25 cellular contexts compared by ENCODE assay signal in genomic region chr9:2771661-2772060, GRCh38. TPM values are rescaled to one million over a fixed set of nuclear protein-coding genes. Genes with fewer than 3 reads are reported as not detected.
DNase-seq lines count a peak whose midpoint lies in the region; ATAC-seq and TF ChIP-seq lines count a peak whose summit lies in the region.
"Had no signal": no experiment of that assay in that cellular context is flagged by ENCODE, and none has a peak within 500 bp of the region (broad histone marks: within the 10 kb centered on the region; RNA-seq: fewer than 3 reads in every experiment).

No MANE protein-coding gene starts in this region.

- DNase-seq in heart left ventricle (no peak), right atrium auricular region (ENCODE audit: low spot score) (no peak), adrenal gland (peak in 4 of 7 donors; percentile 20 to 62 (median 38)), right cardiac atrium (no peak), inferior parietal cortex (ENCODE audit: extremely low spot score) (no peak)
- no peak for DNase-seq in activated CD4-positive, CD25-positive, alpha-beta regulatory T cell (lab: John Stamatoyannopoulos, UW)
- DNase-seq in activated naive CD4-positive, alpha-beta T cell treated with anti-CD3 and anti-CD28 coated beads, Interleukin-2, amount 10 ng/mL, durations not matched to agents 7 days and 5 days = no peak
- DNase-seq: activated CD4-positive, alpha-beta T cell treated with anti-CD3 and anti-CD28 coated beads, Interleukin-2, amount 10 ng/mL, durations not matched to agents 7 days and 5 days; activated CD8-positive, alpha-beta memory T cell treated with anti-CD3 and anti-CD28 coated beads, Interleukin-2, amount 50 U/mL, for 4 hours; activated effector memory CD4-positive, alpha-beta T cell treated with anti-CD3 and anti-CD28 coated beads, Interleukin-2, amount 50 U/mL, for 16 hours; amygdala; CD4-positive, CD25-positive, alpha-beta regulatory T cell; DMS53; foreskin melanocyte; H9; kidney glomerular epithelial cell; midbrain; MM.1S; NCI-H1694 treated with DMSO at 0.1 percent for 48 hours had no signal

- H3K4me3 ChIP-seq in heart left ventricle (no peak overlapping the region), right atrium auricular region (no peak overlapping the region), adrenal gland (no peak overlapping the region), right cardiac atrium (ENCODE audit: low read length) (no peak overlapping the region)
- H3K4me3 ChIP-seq: neural progenitor cell, suprapubic skin, vagina had no signal

- no peak overlapping the region for H3K27ac Mint-ChIP-seq in activated naive CD4-positive, alpha-beta T cell treated with anti-CD3 and anti-CD28 coated beads, Interleukin-2, amount 10 ng/mL, durations not matched to agents 7 days and 5 days
- H3K27ac Mint-ChIP-seq: activated CD4-positive, alpha-beta T cell treated with anti-CD3 and anti-CD28 coated beads, Interleukin-2, amount 10 ng/mL, durations not matched to agents 7 days and 5 days; neural progenitor cell had no signal

- H3K36me3 Mint-ChIP-seq in activated naive CD4-positive, alpha-beta T cell treated with anti-CD3 and anti-CD28 coated beads, Interleukin-2, amount 10 ng/mL, durations not matched to agents 7 days and 5 days = peaks cover 69% of the 10 kb centered on the region

- H3K9me3 Mint-ChIP-seq in activated naive CD4-positive, alpha-beta T cell treated with anti-CD3 and anti-CD28 coated beads, Interleukin-2, amount 10 ng/mL, durations not matched to agents 7 days and 5 days = peaks cover 31% of the 10 kb centered on the region

- no peaks in the 10 kb centered on the region for H3K4me1 Mint-ChIP-seq in activated naive CD4-positive, alpha-beta T cell treated with anti-CD3 and anti-CD28 coated beads, Interleukin-2, amount 10 ng/mL, durations not matched to agents 7 days and 5 days
- H3K4me1 Mint-ChIP-seq: activated CD4-positive, alpha-beta T cell treated with anti-CD3 and anti-CD28 coated beads, Interleukin-2, amount 10 ng/mL, durations not matched to agents 7 days and 5 days; neural progenitor cell had no signal

- H3K9me3 ChIP-seq in heart left ventricle = peaks cover 0 to 45% (median 18%) of the 10 kb centered on the region in 12 donors
- peaks cover 0 to 27% of the 10 kb centered on the region in 2 donors for H3K9me3 ChIP-seq in right atrium auricular region
- H3K9me3 ChIP-seq in adrenal gland (replicated peaks in 1 of 3) = peaks cover 0 to 10% (median 0%) of the 10 kb centered on the region in 3 donors
- no peaks in the 10 kb centered on the region for H3K9me3 ChIP-seq in right cardiac atrium (ENCODE audit: control insufficient read depth, low read length)

- intact Hi-C loops in heart left ventricle (cut with DNase I) (no loop called here), adrenal gland (cut with DNase I) (no loop called here), right cardiac atrium (cut with DNase I) (no loop called here)

- no peaks in the 10 kb centered on the region for H3K27me3 ChIP-seq in heart left ventricle
- no peaks in the 10 kb centered on the region for H3K27me3 ChIP-seq in right atrium auricular region
- no peaks in the 10 kb centered on the region for H3K27me3 ChIP-seq in adrenal gland
- no peaks in the 10 kb centered on the region for H3K27me3 ChIP-seq in right cardiac atrium (ENCODE audit: control insufficient read depth, insufficient read depth)
- H3K27me3 ChIP-seq: neural progenitor cell, suprapubic skin, vagina had no signal

- peak in 3 of 4 donors; percentile 34 to 68 (median 41) for ATAC-seq in heart left ventricle
- ATAC-seq in right cardiac atrium = peak; percentile 48 to 61
- ATAC-seq in GM18858 (IDR thresholded peaks at IDR 0.05; ENCODE audit: unreplicated experiment) = no peak

- H3K4me1 ChIP-seq in heart left ventricle (peaks cover 0 to 15% (median 7%) of the 10 kb centered on the region in 12 donors), right atrium auricular region (peaks cover 0 to 18% of the 10 kb centered on the region in 2 donors), adrenal gland (replicated peaks in 1 of 2) (peaks cover 7 to 16% of the 10 kb centered on the region in 2 donors), right cardiac atrium (ENCODE audit: control insufficient read depth, insufficient read depth, low read length) (no peaks in the 10 kb centered on the region)
- H3K4me1 ChIP-seq: neural progenitor cell, suprapubic skin, vagina had no signal

- no peak for TF ChIP-seq POLR2A in heart left ventricle (IDR thresholded peaks at IDR 0.05)
- TF ChIP-seq POLR2A in adrenal gland (IDR thresholded peaks at IDR 0.05) = no peak

- no peak overlapping the region for H3K4me3 Mint-ChIP-seq in activated naive CD4-positive, alpha-beta T cell treated with anti-CD3 and anti-CD28 coated beads, Interleukin-2, amount 10 ng/mL, durations not matched to agents 7 days and 5 days
- H3K4me3 Mint-ChIP-seq: activated CD4-positive, alpha-beta T cell treated with anti-CD3 and anti-CD28 coated beads, Interleukin-2, amount 10 ng/mL, durations not matched to agents 7 days and 5 days; CD4-positive, CD25-positive, alpha-beta regulatory T cell; H9; neural progenitor cell had no signal

- H3K27me3 Mint-ChIP-seq in activated naive CD4-positive, alpha-beta T cell treated with anti-CD3 and anti-CD28 coated beads, Interleukin-2, amount 10 ng/mL, durations not matched to agents 7 days and 5 days = no peaks in the 10 kb centered on the region
- H3K27me3 Mint-ChIP-seq: activated CD4-positive, alpha-beta T cell treated with anti-CD3 and anti-CD28 coated beads, Interleukin-2, amount 10 ng/mL, durations not matched to agents 7 days and 5 days; CD4-positive, CD25-positive, alpha-beta regulatory T cell had no signal

- H3K27ac ChIP-seq in heart left ventricle (peak overlapping the region in 2 of 12 donors; percentile 15 to 40), right atrium auricular region (peak overlapping the region in 1 of 2 donors; percentile 36), adrenal gland (no peak overlapping the region), right cardiac atrium (ENCODE audit: low read length) (no peak overlapping the region)
- H3K27ac ChIP-seq: neural progenitor cell, RWPE1, suprapubic skin, vagina had no signal

- H3K36me3 ChIP-seq in heart left ventricle (peaks cover 0 to 54% (median 20%) of the 10 kb centered on the region in 9 donors), right atrium auricular region (peaks cover 7% of the 10 kb centered on the region), adrenal gland (replicated peaks in 1 of 2) (peaks cover 0 to 6% of the 10 kb centered on the region in 2 donors)

- CTCF ChIA-PET in activated naive CD4-positive, alpha-beta T cell treated with anti-CD3 and anti-CD28 coated beads, Interleukin-2, amount 10 ng/mL, durations not matched to agents 7 days and 5 days (lab: Charles Lee) = no interaction called here

- TF ChIP-seq CTCF in heart left ventricle (IDR thresholded peaks at IDR 0.05) (no peak), right atrium auricular region (IDR thresholded peaks at IDR 0.05) (no peak), adrenal gland (IDR thresholded peaks at IDR 0.05) (no peak)

RNA-seq across cellular contexts. Expression of gene KCNV2, which starts 54.4 kb away (rescaled TPM):
- total RNA-seq in heart left ventricle (not detected), right atrium auricular region (not detected), adrenal gland (not detected), right cardiac atrium (not detected)
- polyA plus RNA-seq in heart left ventricle (not detected), adrenal gland (not detected), right cardiac atrium (not detected)
- total RNA-seq: activated CD4-positive, alpha-beta T cell treated with anti-CD3 and anti-CD28 coated beads, Interleukin-2, amount 10 ng/mL, durations not matched to agents 7 days and 5 days; CD4-positive, CD25-positive, alpha-beta regulatory T cell; H9; renal cortical epithelial cell; suprapubic skin; vagina had no signal
- polyA plus RNA-seq: CD4-positive, CD25-positive, alpha-beta regulatory T cell had no signal

Comparison
In these comparisons a context has a peak if more than half of its experiments do, and no peak if none do; other contexts are left out.
1. DNase-seq: peak in adrenal gland (4 of 7); none in heart left ventricle (0 of 5), right atrium auricular region (single experiment), right cardiac atrium (0 of 3), activated CD4-positive, CD25-positive, alpha-beta regulatory T cell (0 of 4), activated naive CD4-positive, alpha-beta T cell treated with anti-CD3 and anti-CD28 coated beads, Interleukin-2, amount 10 ng/mL, durations not matched to agents 7 days and 5 days (single experiment) and inferior parietal cortex (single experiment).